8 cellular contexts compared by ENCODE assay signal in genomic region chr18:35580748-35581534, GRCh38. TPM values are rescaled to one million over a fixed set of nuclear protein-coding genes. Genes with fewer than 3 reads are reported as not detected.
DNase-seq lines count a peak whose midpoint lies in the region; ATAC-seq, FAIRE-seq and TF ChIP-seq lines count a peak whose summit lies in the region.

No MANE protein-coding gene starts in this region.

- H2AFZ ChIP-seq in MM.1S (ENCODE audit: low read length) = peak overlapping the region; percentile 83

- H3K36me3 ChIP-seq in MM.1S (replicated peaks; ENCODE audit: insufficient read depth, low read length) = no peaks in the 10 kb centered on the region
- H3K36me3 ChIP-seq in WERI-Rb-1 = no peaks in the 10 kb centered on the region
- no peaks in the 10 kb centered on the region for H3K36me3 ChIP-seq in kidney (ENCODE audit: control insufficient read depth in 1 of 2, insufficient read depth in 2 of 2, low read length in 2 of 2)

- 0 out of 2 replicates have a peak, but pooled peaks cover 7% of the 10 kb centered on the region for H3K4me1 ChIP-seq in MM.1S (ENCODE audit: low read length)
- peaks cover 6 to 11% of the 10 kb centered on the region in 2 donors for H3K4me1 ChIP-seq in kidney (ENCODE audit: control insufficient read depth in 1 of 2, insufficient read depth in 1 of 2, low read depth in 1 of 2, low read length in 2 of 2)

- H4K20me1 ChIP-seq in MM.1S (ENCODE audit: insufficient read depth, low read length) = no peaks in the 10 kb centered on the region

- intact Hi-C loops in kidney (cut with DNase I) = no loop called here

- H3K27me3 ChIP-seq in MM.1S (replicated peaks; ENCODE audit: insufficient read depth, low read length) (no peaks in the 10 kb centered on the region), WERI-Rb-1 (ENCODE audit: insufficient read depth, low read depth, severe bottlenecking) (no peaks in the 10 kb centered on the region)

- H3K27ac ChIP-seq in MM.1S (ENCODE audit: low read length) (peak overlapping the region; percentile 60; the same call in 1 of the 2 replicates), WERI-Rb-1 (peak overlapping the region; percentile 80), caudate nucleus (ENCODE audit: low read depth, low read length) (peak overlapping the region; percentile 85), kidney (ENCODE audit: low read depth in 2 of 2, low read length in 2 of 2) (peak overlapping the region; percentile 62 to 85)

- H3K79me2 ChIP-seq in MM.1S (ENCODE audit: low read length) = peaks cover 18% of the 10 kb centered on the region; the same call in 1 of the 2 replicates

- H3K4me3 ChIP-seq in MM.1S (ENCODE audit: low read length) (peak overlapping the region; percentile 71), WERI-Rb-1 (ENCODE audit: low read depth, low read length) (peak overlapping the region; percentile 71), kidney (ENCODE audit: low read length in 2 of 2) (peak overlapping the region; percentile 59 to 62)

- H3K9me3 ChIP-seq in MM.1S (replicated peaks; ENCODE audit: insufficient read depth, low read length) = no peaks in the 10 kb centered on the region
- H3K9me3 ChIP-seq in WERI-Rb-1 (ENCODE audit: severe bottlenecking) = peaks cover 4% of the 10 kb centered on the region
- no peaks in the 10 kb centered on the region for H3K9me3 ChIP-seq in kidney (ENCODE audit: control insufficient read depth in 1 of 2, low read length in 2 of 2)

- H3F3A ChIP-seq in MM.1S (ENCODE audit: insufficient read depth, low read length) = peaks cover 7% of the 10 kb centered on the region; the same call in 1 of the 2 replicates

- H3K4me2 ChIP-seq in MM.1S (ENCODE audit: low read depth, low read length) = peak overlapping the region; percentile 86; the same call in 1 of the 2 replicates

- peak; percentile 28 for DNase-seq in GM04504 (ENCODE audit: low read depth)
- DNase-seq in MM.1S = peak; percentile 75
- peak; percentile 66 for DNase-seq in WERI-Rb-1
- peak in 53 of 61 donors; percentile 10 to 76 (median 52) for DNase-seq in caudate nucleus (lab: John Stamatoyannopoulos, UW)
- DNase-seq in kidney = peak; percentile 90
- DNase-seq in stimulated activated CD4-positive, alpha-beta T cell treated with anti-CD3 and anti-CD28 coated beads, Interleukin-15, amount 100 ng/mL, for 24 hours = peak; percentile 62
- no peak for DNase-seq in foreskin melanocyte

- peak; percentile 40 for ATAC-seq in GM21825 (IDR thresholded peaks at IDR 0.05; ENCODE audit: unreplicated experiment)

- H3K9ac ChIP-seq in MM.1S (ENCODE audit: low read length) (peak overlapping the region; percentile 75), kidney (ENCODE audit: low read length in 2 of 2) (peak overlapping the region; percentile 59 to 69)

- FAIRE-seq in kidney (lab: Jason Lieb, UNC) = no peak

- no peaks in the 10 kb centered on the region for H3K9me2 ChIP-seq in MM.1S (replicated peaks; ENCODE audit: insufficient read depth, low read length)

- TF ChIP-seq CTCF in MM.1S (IDR thresholded peaks at IDR 0.05; ENCODE audit: low read length) (no peak), WERI-Rb-1 (IDR thresholded peaks at IDR 0.05; ENCODE audit: low read depth, low read length) (no peak), kidney (IDR thresholded peaks at IDR 0.05; ENCODE audit: borderline replicate concordance, extremely low read depth, insufficient read depth) (no peak)

RNA-seq across cellular contexts. Expression of gene GALNT1, which starts 0.6 kb away (rescaled TPM):
- 59.3 TPM for total RNA-seq in kidney
- 11.8 TPM for polyA plus RNA-seq in kidney (ENCODE audit: insufficient read depth, low read depth, low replicate concordance)
